Comparison of ENCODE assay signal across 20 cellular contexts in genomic region chr11:114120606-114121005, GRCh38.
"Had no signal": no experiment of that assay in that cellular context is flagged by ENCODE, and none has a peak within 500 bp of the region (broad histone marks: within the 10 kb centered on the region; RNA-seq: fewer than 3 reads in every experiment).

No MANE protein-coding gene starts in this region.

- H3K9ac ChIP-seq: parathyroid adenoma had no signal

- H3K4me3 Mint-ChIP-seq: activated CD4-positive, alpha-beta T cell treated with anti-CD3 and anti-CD28 coated beads, Interleukin-2, amount 10 ng/mL, durations not matched to agents 24 days and 14 days; activated CD8-positive, alpha-beta T cell treated with anti-CD3 and anti-CD28 coated beads, Interleukin-2, amount 10 ng/mL, durations not matched to agents 7 days and 5 days; activated naive CD8-positive, alpha-beta T cell treated with anti-CD3 and anti-CD28 coated beads, Interleukin-2, amount 10 ng/mL, durations not matched to agents 7 days and 5 days; memory B cell; naive thymus-derived CD4-positive, alpha-beta T cell had no signal

- H3K36me3 Mint-ChIP-seq: activated naive CD8-positive, alpha-beta T cell treated with anti-CD3 and anti-CD28 coated beads, Interleukin-2, amount 10 ng/mL, durations not matched to agents 7 days and 5 days had no signal

- ATAC-seq: activated CD8-positive, alpha-beta T cell treated with anti-CD3 and anti-CD28 coated beads, Interleukin-2, amount 10 ng/mL, durations not matched to agents 7 days and 5 days; mucosa of descending colon; naive thymus-derived CD4-positive, alpha-beta T cell; stimulated activated naive CD8-positive, alpha-beta T cell treated with anti-CD3 and anti-CD28 coated beads, Interleukin-15, Interleukin-2, amounts not matched to agents 100 U/mL and 50 U/mL, for 24 hours had no signal

- H3K4me3 ChIP-seq: breast epithelium, esophagus squamous epithelium, mucosa of descending colon, suprapubic skin had no signal

- H3K4me1 Mint-ChIP-seq: activated CD4-positive, alpha-beta T cell treated with anti-CD3 and anti-CD28 coated beads, Interleukin-2, amount 10 ng/mL, durations not matched to agents 24 days and 14 days; activated naive CD8-positive, alpha-beta T cell treated with anti-CD3 and anti-CD28 coated beads, Interleukin-2, amount 10 ng/mL, durations not matched to agents 7 days and 5 days; memory B cell had no signal

- H3K9me3 ChIP-seq: breast epithelium, esophagus squamous epithelium, mucosa of descending colon, neutrophil, suprapubic skin had no signal

- H3K27me3 ChIP-seq: breast epithelium, neutrophil, suprapubic skin had no signal

- H2AFZ ChIP-seq: parathyroid adenoma had no signal

- H3K36me3 ChIP-seq: breast epithelium, neutrophil had no signal

- H3K27ac ChIP-seq: neutrophil, suprapubic skin had no signal

- DNase-seq: activated CD4-positive, alpha-beta T cell treated with anti-CD3 and anti-CD28 coated beads, Interleukin-2, amount 10 ng/mL, durations not matched to agents 24 days and 14 days; activated CD4-positive, CD25-positive, alpha-beta regulatory T cell; activated CD8-positive, alpha-beta memory T cell treated with anti-CD3 and anti-CD28 coated beads, Interleukin-2, amount 50 U/mL, for 4 hours; activated CD8-positive, alpha-beta T cell treated with anti-CD3 and anti-CD28 coated beads, Interleukin-2, amount 10 ng/mL, durations not matched to agents 7 days and 5 days; activated gamma-delta T cell; activated naive CD8-positive, alpha-beta T cell treated with anti-CD3 and anti-CD28 coated beads, Interleukin-2, amount 10 ng/mL, durations not matched to agents 7 days and 5 days; activated T-cell treated with anti-CD3 and anti-CD28 coated beads, Interleukin-2, amount 50 U/mL, for 48 hours; aorta; esophagus squamous epithelium; islet precursor cell; mucosa of descending colon; naive thymus-derived CD4-positive, alpha-beta T cell; retina; stimulated activated naive CD8-positive, alpha-beta T cell treated with anti-CD3 and anti-CD28 coated beads, Interleukin-15, Interleukin-2, amounts not matched to agents 100 U/mL and 50 U/mL, for 24 hours; SW 1271 had no signal

- H3K27ac Mint-ChIP-seq: activated CD4-positive, alpha-beta T cell treated with anti-CD3 and anti-CD28 coated beads, Interleukin-2, amount 10 ng/mL, durations not matched to agents 24 days and 14 days; activated CD8-positive, alpha-beta T cell treated with anti-CD3 and anti-CD28 coated beads, Interleukin-2, amount 10 ng/mL, durations not matched to agents 7 days and 5 days; activated naive CD8-positive, alpha-beta T cell treated with anti-CD3 and anti-CD28 coated beads, Interleukin-2, amount 10 ng/mL, durations not matched to agents 7 days and 5 days; memory B cell; naive thymus-derived CD4-positive, alpha-beta T cell had no signal

- H3K9me3 Mint-ChIP-seq: activated CD4-positive, alpha-beta T cell treated with anti-CD3 and anti-CD28 coated beads, Interleukin-2, amount 10 ng/mL, durations not matched to agents 24 days and 14 days; activated naive CD8-positive, alpha-beta T cell treated with anti-CD3 and anti-CD28 coated beads, Interleukin-2, amount 10 ng/mL, durations not matched to agents 7 days and 5 days; memory B cell had no signal
